Comparison of ENCODE assay signal across 18 cellular contexts in the genomic region with DNA sequence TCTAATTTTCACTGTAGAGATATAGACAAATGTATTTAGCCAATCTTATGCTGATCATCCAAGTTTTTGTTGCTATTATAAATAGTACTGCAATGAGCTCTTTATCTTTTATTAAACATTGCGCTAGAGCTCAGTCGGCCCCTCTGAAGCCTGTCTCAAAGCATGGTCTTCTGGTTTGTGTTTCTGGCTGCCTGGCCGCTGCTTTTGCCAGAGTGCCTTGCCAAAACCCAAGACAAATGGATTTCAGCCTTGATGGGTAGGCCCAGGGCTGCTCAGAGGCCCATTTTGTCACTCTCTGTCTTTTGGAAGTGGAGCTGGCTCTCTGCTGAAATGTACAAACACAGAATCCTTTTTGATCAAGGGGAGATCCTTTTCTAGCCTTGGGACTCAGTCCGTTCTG.
DNase-seq lines count a peak whose midpoint lies in the region; ATAC-seq and TF ChIP-seq lines count a peak whose summit lies in the region.
"Had no signal": no experiment of that assay in that cellular context is flagged by ENCODE, and none has a peak within 500 bp of the region (broad histone marks: within the 10 kb centered on the region; RNA-seq: fewer than 3 reads in every experiment).

No MANE protein-coding gene starts in this region.

- H3K23ac ChIP-seq in IMR-90 (ENCODE audit: low read depth, low read length) (0 out of 2 replicates have a peak overlapping the region, but pooled peaks have one; percentile 68), neuronal stem cell (ENCODE audit: low read depth, low read length, poor library complexity) (no peak overlapping the region)

- peak overlapping the region; percentile 63; the same call in 1 of the 2 replicates for H2AK5ac ChIP-seq in IMR-90 (ENCODE audit: low read depth, low read length)
- H2AK5ac ChIP-seq in neuronal stem cell (ENCODE audit: low read depth, low read length), result no peak overlapping the region

- H3K4me2 ChIP-seq in IMR-90 (ENCODE audit: low read depth, low read length) (no peak overlapping the region), neuronal stem cell (ENCODE audit: insufficient read depth, low read length, poor library complexity, severe bottlenecking) (no peak overlapping the region)

- H3K79me1 ChIP-seq in IMR-90 (ENCODE audit: low read depth in 1 of 2, low read length in 2 of 2), result 0 out of 4 replicates have a peak, but pooled peaks cover 0 to 5% of the 10 kb centered on the region in 2 experiments
- H3K79me1 ChIP-seq in neuronal stem cell (ENCODE audit: low read depth, low read length), result no peaks in the 10 kb centered on the region

- dilution Hi-C loops in IMR-90 (cut with HindIII; ENCODE audit: low sequenced_read_pairs, unreplicated experiment), result no loop called here

- H3K18ac ChIP-seq in IMR-90 (ENCODE audit: low read depth, low read length) (no peak overlapping the region), neuronal stem cell (ENCODE audit: low read length) (no peak overlapping the region)

- H3K9me1 ChIP-seq in IMR-90 (ENCODE audit: insufficient read depth, low read length), result peaks cover 25% of the 10 kb centered on the region

- in situ Hi-C loops in IMR-90 (cut with MboI; ENCODE audit: low sequenced_read_pairs), result no loop called here

- H2AK9ac ChIP-seq in IMR-90 (replicated peaks; ENCODE audit: low read depth, low read length, poor library complexity), result peak overlapping the region; percentile 2

- H4K5ac ChIP-seq in IMR-90 (ENCODE audit: low read depth, low read length), result no peak overlapping the region

- no peak for TF ChIP-seq POLR2A in IMR-90 (IDR thresholded peaks at IDR 0.05; ENCODE audit: low read depth, low read length)

- H3K27ac ChIP-seq in IMR-90 (ENCODE audit: insufficient read depth, low read length) (no peak overlapping the region), foreskin keratinocyte (peak overlapping the region; percentile 32), neuronal stem cell (replicated peaks; ENCODE audit: low read length) (no peak overlapping the region), urinary bladder (ENCODE audit: low read depth) (peak overlapping the region; percentile 35), left ventricle myocardium inferior (replicated peaks) (no peak overlapping the region)
- H3K27ac ChIP-seq: C4-2B had no signal

- peaks cover 22% of the 10 kb centered on the region for H3K4me1 ChIP-seq in IMR-90 (ENCODE audit: control insufficient read depth, insufficient read depth, low read length)
- H3K4me1 ChIP-seq in foreskin keratinocyte, result peaks cover 56% of the 10 kb centered on the region
- H3K4me1 ChIP-seq in neuronal stem cell (ENCODE audit: control insufficient read depth in 2 of 2, insufficient read depth in 1 of 2, low read depth in 1 of 2, low read length in 2 of 2), result peaks cover 5 to 6% of the 10 kb centered on the region in 2 donors
- H3K4me1 ChIP-seq in urinary bladder (ENCODE audit: insufficient read depth), result no peaks in the 10 kb centered on the region
- no peaks in the 10 kb centered on the region for H3K4me1 ChIP-seq in left ventricle myocardium inferior

- H2AFZ ChIP-seq in IMR-90 (replicated peaks; ENCODE audit: low read length, poor library complexity), result peak overlapping the region; percentile 6
- peak overlapping the region; percentile 45 for H2AFZ ChIP-seq in neuronal stem cell (ENCODE audit: low read length)

- H3K36me3 ChIP-seq in IMR-90 (ENCODE audit: control insufficient read depth, insufficient read depth, low read length) (no peaks in the 10 kb centered on the region), neuronal stem cell (replicated peaks in 1 of 2; ENCODE audit: control insufficient read depth in 2 of 2, insufficient read depth in 2 of 2, low read length in 2 of 2) (no peaks in the 10 kb centered on the region), urinary bladder (ENCODE audit: insufficient read depth) (no peaks in the 10 kb centered on the region), left ventricle myocardium inferior (no peaks in the 10 kb centered on the region)

- no peak for ATAC-seq in IMR-90 (ENCODE audit: low read depth)
- no peak for ATAC-seq in foreskin keratinocyte
- ATAC-seq: Panc1, Right ventricle myocardium inferior had no signal

- TF ChIP-seq RAD21 in IMR-90 (IDR thresholded peaks at IDR 0.05; ENCODE audit: low read length), result no peak

- H2BK15ac ChIP-seq in IMR-90 (ENCODE audit: low read depth, low read length) (peak overlapping the region; percentile 34; the same call in 1 of the 3 replicates), neuronal stem cell (ENCODE audit: low read length) (no peak overlapping the region)

- H4K8ac ChIP-seq in IMR-90 (ENCODE audit: low read depth in 2 of 2, low read length in 2 of 2) (peak overlapping the region; percentile 12 to 61; a peak in 3 of 4 replicates), neuronal stem cell (ENCODE audit: low read depth, low read length) (no peak overlapping the region)

- no peak overlapping the region for H2BK12ac ChIP-seq in neuronal stem cell (ENCODE audit: low read length)

- CTCF ChIA-PET in IMR-90 (lab: Yijun Ruan, JAX), result no interaction called here

- H3K9me3 ChIP-seq in IMR-90 (ENCODE audit: control insufficient read depth, insufficient read depth, low read length), result no peaks in the 10 kb centered on the region
- H3K9me3 ChIP-seq in neuronal stem cell (replicated peaks in 1 of 2; ENCODE audit: control insufficient read depth in 2 of 2, insufficient read depth in 1 of 2, low read depth in 1 of 2, low read length in 2 of 2), result no peaks in the 10 kb centered on the region
- no peaks in the 10 kb centered on the region for H3K9me3 ChIP-seq in left ventricle myocardium inferior (replicated peaks)

- WGBS in IMR-90 (ENCODE audit: extremely low coverage in 2 of 2, insufficient read length in 1 of 2), 2 experiments, result 17% methylated on average over 1 of the region's 4 CpGs; no CpG with 5 or more reads in 1 of the 2 experiments
- WGBS in neuronal stem cell (ENCODE audit: extremely low coverage in 2 of 2, insufficient read length in 2 of 2, insufficient replicate concordance in 1 of 2), 2 donors, result no CpG with 5 or more reads among the region's 4 CpGs
- WGBS in urinary bladder, result 21% methylated on average over 4 of the region's 4 CpGs

- H3K27me3 ChIP-seq in IMR-90 (ENCODE audit: control insufficient read depth, insufficient read depth, low read length) (no peaks in the 10 kb centered on the region), foreskin keratinocyte (no peaks in the 10 kb centered on the region), neuronal stem cell (ENCODE audit: control insufficient read depth in 3 of 3, insufficient read depth in 3 of 3, low read depth in 1 of 3, low read length in 3 of 3) (peaks cover 0 to 22% (median 0%) of the 10 kb centered on the region in 3 experiments), left ventricle myocardium inferior (ENCODE audit: low read depth) (peaks cover 63% of the 10 kb centered on the region)

- POLR2A ChIA-PET in IMR-90 (lab: Charles Lee; ENCODE audit: unreplicated experiment), result no interaction called here

- no peak overlapping the region for H2BK5ac ChIP-seq in IMR-90 (ENCODE audit: low read depth, low read length, poor library complexity, severe bottlenecking)
- H2BK5ac ChIP-seq in neuronal stem cell (ENCODE audit: low read length), result no peak overlapping the region

- H4K91ac ChIP-seq in IMR-90 (ENCODE audit: insufficient read depth, low read depth, low read length) (peak overlapping the region; percentile 31), neuronal stem cell (ENCODE audit: low read depth, low read length, poor library complexity) (no peak overlapping the region)

- no peak for DNase-seq in IMR-90
- DNase-seq in foreskin keratinocyte, result no peak
- no peak for DNase-seq in neuronal stem cell (ENCODE audit: low spot score)
- DNase-seq in iPS-NIHi7 (ENCODE audit: extremely low spot score), result no peak
- DNase-seq in left ventricle myocardium inferior, result no peak
- no peak for DNase-seq in Kasumi-1 (lab: John Stamatoyannopoulos, UW)
- DNase-seq: DMS 273 treated with DMSO at 0.1 percent for 48 hours, GF-D8, Karpas-422, MM.1S, NCI-H1092 treated with DMSO at 0.1 percent for 48 hours, NCI-H2107, NCI-H2227 treated with DMSO at 0.1 percent for 48 hours, NCI-H524 had no signal

- H3K56ac ChIP-seq in IMR-90 (ENCODE audit: extremely low read depth, insufficient read depth, low read length), result no peak overlapping the region

- no peak overlapping the region for H3K4me3 ChIP-seq in IMR-90 (ENCODE audit: insufficient read depth, low read depth, low read length)
- no peak overlapping the region for H3K4me3 ChIP-seq in neuronal stem cell (ENCODE audit: low read length in 2 of 2)
- H3K4me3 ChIP-seq in urinary bladder (ENCODE audit: low read depth, low read length), result no peak overlapping the region
- H3K4me3 ChIP-seq in left ventricle myocardium inferior, result no peak overlapping the region

- no peak overlapping the region for H3K9ac ChIP-seq in IMR-90 (ENCODE audit: low read depth, low read length)
- H3K9ac ChIP-seq in neuronal stem cell (ENCODE audit: low read depth, low read length, poor library complexity), result no peak overlapping the region

- H4K20me1 ChIP-seq in IMR-90 (ENCODE audit: insufficient read depth, low read length), result no peaks in the 10 kb centered on the region

- intact Hi-C loops in IMR-90 (cut with micrococcal nuclease), result no loop called here
- intact Hi-C loops in left ventricle myocardium inferior (cut with micrococcal nuclease), result no loop called here

- H2BK20ac ChIP-seq in IMR-90 (ENCODE audit: low read depth, low read length), result peak overlapping the region; percentile 43; the same call in 1 of the 2 replicates

- no TSS peak for BruUV-seq in IMR-90 (replicated peaks; lab: Mats Ljungman, UMichigan)

- H3K14ac ChIP-seq in IMR-90 (replicated peaks; ENCODE audit: low read depth, low read length) (peak overlapping the region; percentile 12; the same call in 1 of the 2 replicates), neuronal stem cell (ENCODE audit: low read length) (no peak overlapping the region)

- H3K4ac ChIP-seq in IMR-90 (ENCODE audit: low read depth, low read length), result no peak overlapping the region
- H3K4ac ChIP-seq in neuronal stem cell (ENCODE audit: low read length), result no peak overlapping the region

- no peak for TF ChIP-seq CTCF in IMR-90 (conservative IDR thresholded peaks at IDR 0.05; ENCODE audit: low read depth, low read length)
- no peak for TF ChIP-seq CTCF in foreskin keratinocyte (conservative IDR thresholded peaks at IDR 0.05)
- no peak for TF ChIP-seq CTCF in left ventricle myocardium inferior (IDR thresholded peaks at IDR 0.05; ENCODE audit: borderline replicate concordance)

- H2BK120ac ChIP-seq in IMR-90 (ENCODE audit: low read depth, low read length) (peak overlapping the region; percentile 47), neuronal stem cell (ENCODE audit: low read depth, low read length) (no peak overlapping the region)

TF ChIP-seq in IMR-90, 13 proteins besides CTCF, POLR2A, EP300 and RAD21 (continues in another document):
- no peak for TF ChIP-seq CHD1 (IDR thresholded peaks at IDR 0.05; ENCODE audit: low read depth, low read length)
- TF ChIP-seq, protein P1, sequence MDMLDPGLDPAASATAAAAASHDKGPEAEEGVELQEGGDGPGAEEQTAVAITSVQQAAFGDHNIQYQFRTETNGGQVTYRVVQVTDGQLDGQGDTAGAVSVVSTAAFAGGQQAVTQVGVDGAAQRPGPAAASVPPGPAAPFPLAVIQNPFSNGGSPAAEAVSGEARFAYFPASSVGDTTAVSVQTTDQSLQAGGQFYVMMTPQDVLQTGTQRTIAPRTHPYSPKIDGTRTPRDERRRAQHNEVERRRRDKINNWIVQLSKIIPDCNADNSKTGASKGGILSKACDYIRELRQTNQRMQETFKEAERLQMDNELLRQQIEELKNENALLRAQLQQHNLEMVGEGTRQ (IDR thresholded peaks at IDR 0.05; ENCODE audit: low read depth, low read length), result no peak

Comparison
In these comparisons a context has a peak if more than half of its experiments do, and no peak if none do; other contexts are left out.
1. H3K27ac ChIP-seq: peak in foreskin keratinocyte (single experiment) and urinary bladder (single experiment); none in IMR-90 (single experiment), neuronal stem cell (single experiment) and left ventricle myocardium inferior (single experiment).